Comparison of ENCODE assay signal across 1 cellular context in the genomic region with DNA sequence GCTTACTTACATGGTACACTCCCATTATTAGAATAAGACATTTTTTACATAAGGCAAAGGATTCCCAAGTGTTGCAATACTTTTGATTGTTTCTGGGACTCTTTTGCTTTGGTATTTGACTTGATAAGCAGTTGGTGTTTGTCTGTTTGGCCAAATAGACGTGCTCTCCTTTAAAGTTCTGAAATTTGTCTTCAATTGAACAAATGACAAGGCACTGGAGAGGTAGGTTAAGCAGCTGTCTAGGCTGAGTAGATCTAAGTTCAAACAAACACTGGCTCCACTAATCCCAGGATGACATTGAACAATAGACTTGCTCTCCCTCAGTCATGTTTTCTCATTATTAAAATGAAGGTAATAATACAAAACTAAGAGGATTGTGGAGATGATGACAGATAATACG.
TF ChIP-seq lines count a peak whose summit lies in the region.

No MANE protein-coding gene starts in this region.

TF ChIP-seq in HepG2, 621 proteins besides CTCF, POLR2A, EP300 and RAD21 (continued from another document):
- TF ChIP-seq, protein P1, sequence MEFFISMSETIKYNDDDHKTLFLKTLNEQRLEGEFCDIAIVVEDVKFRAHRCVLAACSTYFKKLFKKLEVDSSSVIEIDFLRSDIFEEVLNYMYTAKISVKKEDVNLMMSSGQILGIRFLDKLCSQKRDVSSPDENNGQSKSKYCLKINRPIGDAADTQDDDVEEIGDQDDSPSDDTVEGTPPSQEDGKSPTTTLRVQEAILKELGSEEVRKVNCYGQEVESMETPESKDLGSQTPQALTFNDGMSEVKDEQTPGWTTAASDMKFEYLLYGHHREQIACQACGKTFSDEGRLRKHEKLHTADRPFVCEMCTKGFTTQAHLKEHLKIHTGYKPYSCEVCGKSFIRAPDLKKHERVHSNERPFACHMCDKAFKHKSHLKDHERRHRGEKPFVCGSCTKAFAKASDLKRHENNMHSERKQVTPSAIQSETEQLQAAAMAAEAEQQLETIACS (CRISPR knock-in tag; IDR thresholded peaks at IDR 0.05) = no peak
- TF ChIP-seq, protein P2, sequence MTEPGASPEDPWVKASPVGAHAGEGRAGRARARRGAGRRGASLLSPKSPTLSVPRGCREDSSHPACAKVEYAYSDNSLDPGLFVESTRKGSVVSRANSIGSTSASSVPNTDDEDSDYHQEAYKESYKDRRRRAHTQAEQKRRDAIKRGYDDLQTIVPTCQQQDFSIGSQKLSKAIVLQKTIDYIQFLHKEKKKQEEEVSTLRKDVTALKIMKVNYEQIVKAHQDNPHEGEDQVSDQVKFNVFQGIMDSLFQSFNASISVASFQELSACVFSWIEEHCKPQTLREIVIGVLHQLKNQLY (CRISPR knock-in tag; IDR thresholded peaks at IDR 0.05) = peak; percentile 60; the same call in 1 of the 2 replicates
- no peak for TF ChIP-seq ZNF773 (CRISPR knock-in tag; IDR thresholded peaks at IDR 0.05; ENCODE audit: borderline replicate concordance)
- TF ChIP-seq ELF1 (CRISPR knock-in tag; IDR thresholded peaks at IDR 0.05) = 0 out of 2 replicates have a peak, but pooled peaks have one; percentile 29
- TF ChIP-seq ZBTB3 (CRISPR knock-in tag; IDR thresholded peaks at IDR 0.05; ENCODE audit: borderline replicate concordance, low read depth) = no peak
- TF ChIP-seq, protein P3, sequence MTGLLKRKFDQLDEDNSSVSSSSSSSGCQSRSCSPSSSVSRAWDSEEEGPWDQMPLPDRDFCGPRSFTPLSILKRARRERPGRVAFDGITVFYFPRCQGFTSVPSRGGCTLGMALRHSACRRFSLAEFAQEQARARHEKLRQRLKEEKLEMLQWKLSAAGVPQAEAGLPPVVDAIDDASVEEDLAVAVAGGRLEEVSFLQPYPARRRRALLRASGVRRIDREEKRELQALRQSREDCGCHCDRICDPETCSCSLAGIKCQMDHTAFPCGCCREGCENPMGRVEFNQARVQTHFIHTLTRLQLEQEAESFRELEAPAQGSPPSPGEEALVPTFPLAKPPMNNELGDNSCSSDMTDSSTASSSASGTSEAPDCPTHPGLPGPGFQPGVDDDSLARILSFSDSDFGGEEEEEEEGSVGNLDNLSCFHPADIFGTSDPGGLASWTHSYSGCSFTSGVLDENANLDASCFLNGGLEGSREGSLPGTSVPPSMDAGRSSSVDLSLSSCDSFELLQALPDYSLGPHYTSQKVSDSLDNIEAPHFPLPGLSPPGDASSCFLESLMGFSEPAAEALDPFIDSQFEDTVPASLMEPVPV (CRISPR knock-in tag; IDR thresholded peaks at IDR 0.05) = no peak
- TF ChIP-seq, protein P4, sequence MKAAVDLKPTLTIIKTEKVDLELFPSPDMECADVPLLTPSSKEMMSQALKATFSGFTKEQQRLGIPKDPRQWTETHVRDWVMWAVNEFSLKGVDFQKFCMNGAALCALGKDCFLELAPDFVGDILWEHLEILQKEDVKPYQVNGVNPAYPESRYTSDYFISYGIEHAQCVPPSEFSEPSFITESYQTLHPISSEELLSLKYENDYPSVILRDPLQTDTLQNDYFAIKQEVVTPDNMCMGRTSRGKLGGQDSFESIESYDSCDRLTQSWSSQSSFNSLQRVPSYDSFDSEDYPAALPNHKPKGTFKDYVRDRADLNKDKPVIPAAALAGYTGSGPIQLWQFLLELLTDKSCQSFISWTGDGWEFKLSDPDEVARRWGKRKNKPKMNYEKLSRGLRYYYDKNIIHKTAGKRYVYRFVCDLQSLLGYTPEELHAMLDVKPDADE (CRISPR knock-in tag; IDR thresholded peaks at IDR 0.05) = no peak
- TF ChIP-seq, protein P5, sequence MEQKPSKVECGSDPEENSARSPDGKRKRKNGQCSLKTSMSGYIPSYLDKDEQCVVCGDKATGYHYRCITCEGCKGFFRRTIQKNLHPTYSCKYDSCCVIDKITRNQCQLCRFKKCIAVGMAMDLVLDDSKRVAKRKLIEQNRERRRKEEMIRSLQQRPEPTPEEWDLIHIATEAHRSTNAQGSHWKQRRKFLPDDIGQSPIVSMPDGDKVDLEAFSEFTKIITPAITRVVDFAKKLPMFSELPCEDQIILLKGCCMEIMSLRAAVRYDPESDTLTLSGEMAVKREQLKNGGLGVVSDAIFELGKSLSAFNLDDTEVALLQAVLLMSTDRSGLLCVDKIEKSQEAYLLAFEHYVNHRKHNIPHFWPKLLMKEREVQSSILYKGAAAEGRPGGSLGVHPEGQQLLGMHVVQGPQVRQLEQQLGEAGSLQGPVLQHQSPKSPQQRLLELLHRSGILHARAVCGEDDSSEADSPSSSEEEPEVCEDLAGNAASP (CRISPR knock-in tag; IDR thresholded peaks at IDR 0.05; ENCODE audit: borderline replicate concordance) = peak; percentile 81; the same call in 1 of the 2 replicates
